Comparison of ENCODE assay signal across 1 cellular context in the genomic region with DNA sequence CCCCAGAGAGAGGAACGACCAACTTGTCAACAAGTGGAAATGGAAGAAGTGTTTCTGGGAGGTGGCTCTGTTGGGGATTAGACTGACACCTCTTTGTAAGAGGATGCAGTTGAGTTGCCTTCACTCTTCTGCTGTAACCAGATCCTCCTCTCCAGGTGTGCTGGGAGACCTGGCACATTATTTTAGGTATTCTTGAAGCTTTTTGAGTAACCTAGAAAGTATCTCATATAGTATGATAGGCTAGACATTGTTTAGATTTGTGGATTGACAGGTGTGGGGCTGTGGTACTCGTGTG.
TF ChIP-seq lines count a peak whose summit lies in the region.

No MANE protein-coding gene starts in this region.

TF ChIP-seq in SK-N-SH treated with all-trans-retinoic acid at 6 μM for 48 hours, 23 proteins besides CTCF, POLR2A, EP300 and RAD21 (continued from another document):
- TF ChIP-seq, protein P1, sequence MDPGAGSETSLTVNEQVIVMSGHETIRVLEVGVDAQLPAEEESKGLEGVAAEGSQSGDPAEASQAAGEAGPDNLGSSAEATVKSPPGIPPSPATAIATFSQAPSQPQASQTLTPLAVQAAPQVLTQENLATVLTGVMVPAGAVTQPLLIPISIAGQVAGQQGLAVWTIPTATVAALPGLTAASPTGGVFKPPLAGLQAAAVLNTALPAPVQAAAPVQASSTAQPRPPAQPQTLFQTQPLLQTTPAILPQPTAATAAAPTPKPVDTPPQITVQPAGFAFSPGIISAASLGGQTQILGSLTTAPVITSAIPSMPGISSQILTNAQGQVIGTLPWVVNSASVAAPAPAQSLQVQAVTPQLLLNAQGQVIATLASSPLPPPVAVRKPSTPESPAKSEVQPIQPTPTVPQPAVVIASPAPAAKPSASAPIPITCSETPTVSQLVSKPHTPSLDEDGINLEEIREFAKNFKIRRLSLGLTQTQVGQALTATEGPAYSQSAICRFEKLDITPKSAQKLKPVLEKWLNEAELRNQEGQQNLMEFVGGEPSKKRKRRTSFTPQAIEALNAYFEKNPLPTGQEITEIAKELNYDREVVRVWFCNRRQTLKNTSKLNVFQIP (CRISPR knock-in tag; IDR thresholded peaks at IDR 0.05; ENCODE audit: borderline replicate concordance, low read depth): no peak
- no peak for TF ChIP-seq ZNF70 (CRISPR knock-in tag; IDR thresholded peaks at IDR 0.05)
